In genomic region chrX:57265126-57265525, GRCh38 we compare ENCODE assay signal across 6 cellular contexts. TPM values are rescaled to one million over a fixed set of nuclear protein-coding genes. Genes with fewer than 3 reads are reported as not detected.
"Had no signal": no experiment of that assay in that cellular context is flagged by ENCODE, and none has a peak within 500 bp of the region (broad histone marks: within the 10 kb centered on the region; RNA-seq: fewer than 3 reads in every experiment).

No MANE protein-coding gene starts in this region.

- H3K4me3 ChIP-seq: K562 had no signal

- H3K27ac ChIP-seq: HL-60 had no signal

- DNase-seq: IMR-90, KBM-7, KG1 had no signal

RNA-seq across cellular contexts. Expression of gene FAAH2, which starts 21.4 kb away (rescaled TPM):
- total RNA-seq: HT1080, IMR-90 had no signal
